1 cellular context compared by ENCODE assay signal in the genomic region with DNA sequence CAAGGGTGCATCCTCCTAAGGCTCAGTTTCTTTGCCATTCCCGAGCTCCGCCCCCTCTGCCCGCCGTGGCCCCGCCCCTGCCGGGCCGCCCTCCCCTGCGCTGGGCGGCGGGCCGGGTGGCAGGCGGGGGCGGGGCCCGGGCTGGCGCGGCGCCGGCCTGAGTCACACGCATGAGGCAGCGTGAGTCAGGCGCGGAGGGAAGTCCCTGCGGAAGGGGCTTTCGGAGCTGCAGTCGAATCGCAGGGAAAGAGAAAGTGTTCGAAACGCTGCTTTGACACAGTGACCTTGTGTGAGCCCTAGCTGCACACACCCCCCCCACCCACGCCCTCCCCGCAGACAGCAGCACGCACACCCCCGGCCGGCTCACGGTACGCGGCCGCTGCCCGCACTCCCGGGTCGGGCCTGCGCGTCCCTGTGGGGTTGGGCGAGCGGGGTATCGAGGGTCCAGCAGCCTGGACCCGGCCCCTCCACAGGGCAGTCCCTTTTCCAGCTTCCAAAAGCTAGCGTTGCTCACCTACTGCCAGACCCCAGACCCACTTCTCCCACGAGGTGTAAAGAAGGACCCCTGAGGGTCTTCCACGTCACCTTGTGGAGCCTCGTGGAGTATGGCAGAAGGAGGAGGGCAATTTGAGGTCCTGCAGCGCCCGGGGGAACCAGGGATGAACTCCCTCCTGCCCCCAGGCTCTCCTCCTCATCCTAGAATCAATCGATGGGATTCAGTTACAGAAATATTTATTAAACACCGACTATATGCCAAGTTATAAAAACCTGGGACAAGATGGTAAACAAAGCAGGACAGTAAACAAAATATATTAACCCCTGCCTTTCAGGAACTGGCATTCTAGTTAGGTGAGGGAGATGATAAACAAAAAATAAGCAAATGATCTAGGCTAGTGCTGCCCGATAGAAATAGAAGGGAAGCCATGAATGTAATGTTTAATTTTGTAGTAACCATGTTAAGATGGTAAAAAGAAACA.
TF ChIP-seq lines count a peak whose summit lies in the region.

No MANE protein-coding gene starts in this region.

TF ChIP-seq in HepG2, 621 proteins besides CTCF, POLR2A, EP300 and RAD21 (continued from another document and continues in another):
- TF ChIP-seq, protein P1, sequence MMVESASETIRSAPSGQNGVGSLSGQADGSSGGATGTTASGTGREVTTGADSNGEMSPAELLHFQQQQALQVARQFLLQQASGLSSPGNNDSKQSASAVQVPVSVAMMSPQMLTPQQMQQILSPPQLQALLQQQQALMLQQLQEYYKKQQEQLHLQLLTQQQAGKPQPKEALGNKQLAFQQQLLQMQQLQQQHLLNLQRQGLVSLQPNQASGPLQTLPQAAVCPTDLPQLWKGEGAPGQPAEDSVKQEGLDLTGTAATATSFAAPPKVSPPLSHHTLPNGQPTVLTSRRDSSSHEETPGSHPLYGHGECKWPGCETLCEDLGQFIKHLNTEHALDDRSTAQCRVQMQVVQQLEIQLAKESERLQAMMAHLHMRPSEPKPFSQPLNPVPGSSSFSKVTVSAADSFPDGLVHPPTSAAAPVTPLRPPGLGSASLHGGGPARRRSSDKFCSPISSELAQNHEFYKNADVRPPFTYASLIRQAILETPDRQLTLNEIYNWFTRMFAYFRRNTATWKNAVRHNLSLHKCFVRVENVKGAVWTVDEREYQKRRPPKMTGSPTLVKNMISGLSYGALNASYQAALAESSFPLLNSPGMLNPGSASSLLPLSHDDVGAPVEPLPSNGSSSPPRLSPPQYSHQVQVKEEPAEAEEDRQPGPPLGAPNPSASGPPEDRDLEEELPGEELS (CRISPR knock-in tag; IDR thresholded peaks at IDR 0.05) = no peak
- TF ChIP-seq KLF16 (CRISPR knock-in tag; IDR thresholded peaks at IDR 0.05) (0 out of 4 replicates have a peak, but pooled peaks of 1 of the 2 experiments have one; percentile 15), IKZF4 (CRISPR knock-in tag; IDR thresholded peaks at IDR 0.05; ENCODE audit: borderline replicate concordance, low read depth, not compliant biosample characterization) (no peak), CBX5 (CRISPR knock-in tag; IDR thresholded peaks at IDR 0.05; ENCODE audit: borderline replicate concordance) (0 out of 2 replicates have a peak, but pooled peaks have one; percentile 14), ZNF75D (CRISPR knock-in tag; IDR thresholded peaks at IDR 0.05; ENCODE audit: borderline replicate concordance) (0 out of 2 replicates have a peak, but pooled peaks have one; percentile 39), TAF15 (IDR thresholded peaks at IDR 0.05; ENCODE audit: low read depth, low read length, poor library complexity, severe bottlenecking) (no peak), ZNF589 (CRISPR knock-in tag; conservative IDR thresholded peaks at IDR 0.05) (peak; percentile 55; the same call in 1 of the 2 replicates), MBNL3 (CRISPR knock-in tag; conservative IDR thresholded peaks at IDR 0.05) (no peak), PPARG (CRISPR knock-in tag; conservative IDR thresholded peaks at IDR 0.05) (no peak), CCDC6 (CRISPR knock-in tag; IDR thresholded peaks at IDR 0.05) (0 out of 2 replicates have a peak, but pooled peaks have one; percentile 39), ZC3H13 (CRISPR knock-in tag; IDR thresholded peaks at IDR 0.05) (no peak; the same call in 1 of the 2 replicates), EEA1 (CRISPR knock-in tag; IDR thresholded peaks at IDR 0.05; ENCODE audit: borderline replicate concordance) (no peak), ZNF383 (CRISPR knock-in tag; IDR thresholded peaks at IDR 0.05; ENCODE audit: borderline replicate concordance) (no peak), TCF7L2 (IDR thresholded peaks at IDR 0.05; ENCODE audit: low read depth, low read length) (no peak), ZNF550 (CRISPR knock-in tag; IDR thresholded peaks at IDR 0.05; ENCODE audit: borderline replicate concordance) (no peak), RXRB (CRISPR knock-in tag; IDR thresholded peaks at IDR 0.05; ENCODE audit: borderline replicate concordance) (peak; percentile 48; the same call in 1 of the 2 replicates), ZFP36L2 (CRISPR knock-in tag; IDR thresholded peaks at IDR 0.05) (no peak), KLF15 (CRISPR knock-in tag; IDR thresholded peaks at IDR 0.05; ENCODE audit: borderline replicate concordance) (no peak), MED1 (CRISPR knock-in tag; IDR thresholded peaks at IDR 0.05) (peak; percentile 37; the same call in 1 of the 2 replicates), ATF7 (IDR thresholded peaks at IDR 0.05) (no peak), ATF7 (CRISPR knock-in tag; IDR thresholded peaks at IDR 0.05) (no peak), ESRRA (CRISPR knock-in tag; IDR thresholded peaks at IDR 0.05; ENCODE audit: low read depth) (peak; percentile 61; the same call in 1 of the 2 replicates), ZEB1 (IDR thresholded peaks at IDR 0.05; ENCODE audit: insufficient replicate concordance, low read depth) (peak; percentile 29), ZNF674 (CRISPR knock-in tag; IDR thresholded peaks at IDR 0.05; ENCODE audit: low read depth) (no peak), ZNF256 (CRISPR knock-in tag; conservative IDR thresholded peaks at IDR 0.05) (no peak), ZFYVE20 (CRISPR knock-in tag; IDR thresholded peaks at IDR 0.05; ENCODE audit: borderline replicate concordance, low read depth) (no peak), ZSCAN25 (CRISPR knock-in tag; IDR thresholded peaks at IDR 0.05) (peak; percentile 77; the same call in 1 of the 2 replicates), REL (CRISPR knock-in tag; conservative IDR thresholded peaks at IDR 0.05) (0 out of 2 replicates have a peak, but pooled peaks have one; percentile 55), CCAR2 (optimal IDR thresholded peaks at IDR 0.05; ENCODE audit: low read depth, low read length) (no peak), ZNF350 (CRISPR knock-in tag; IDR thresholded peaks at IDR 0.05; ENCODE audit: borderline replicate concordance, low read depth) (no peak), RBFOX2 (IDR thresholded peaks at IDR 0.05; ENCODE audit: low read depth, low read length) (peak; percentile 62), TBX2 (CRISPR knock-in tag; IDR thresholded peaks at IDR 0.05; ENCODE audit: borderline replicate concordance) (0 out of 2 replicates have a peak, but pooled peaks have one; percentile 14), ZNF547 (CRISPR knock-in tag; IDR thresholded peaks at IDR 0.05) (peak; percentile 62; the same call in 1 of the 2 replicates), SETDB1 (CRISPR knock-in tag; IDR thresholded peaks at IDR 0.05; ENCODE audit: borderline replicate concordance) (no peak), CC2D1A (CRISPR knock-in tag; IDR thresholded peaks at IDR 0.05) (0 out of 2 replicates have a peak, but pooled peaks have one; percentile 41), ZBTB21 (CRISPR knock-in tag; IDR thresholded peaks at IDR 0.05) (no peak)
- TF ChIP-seq, protein P2, sequence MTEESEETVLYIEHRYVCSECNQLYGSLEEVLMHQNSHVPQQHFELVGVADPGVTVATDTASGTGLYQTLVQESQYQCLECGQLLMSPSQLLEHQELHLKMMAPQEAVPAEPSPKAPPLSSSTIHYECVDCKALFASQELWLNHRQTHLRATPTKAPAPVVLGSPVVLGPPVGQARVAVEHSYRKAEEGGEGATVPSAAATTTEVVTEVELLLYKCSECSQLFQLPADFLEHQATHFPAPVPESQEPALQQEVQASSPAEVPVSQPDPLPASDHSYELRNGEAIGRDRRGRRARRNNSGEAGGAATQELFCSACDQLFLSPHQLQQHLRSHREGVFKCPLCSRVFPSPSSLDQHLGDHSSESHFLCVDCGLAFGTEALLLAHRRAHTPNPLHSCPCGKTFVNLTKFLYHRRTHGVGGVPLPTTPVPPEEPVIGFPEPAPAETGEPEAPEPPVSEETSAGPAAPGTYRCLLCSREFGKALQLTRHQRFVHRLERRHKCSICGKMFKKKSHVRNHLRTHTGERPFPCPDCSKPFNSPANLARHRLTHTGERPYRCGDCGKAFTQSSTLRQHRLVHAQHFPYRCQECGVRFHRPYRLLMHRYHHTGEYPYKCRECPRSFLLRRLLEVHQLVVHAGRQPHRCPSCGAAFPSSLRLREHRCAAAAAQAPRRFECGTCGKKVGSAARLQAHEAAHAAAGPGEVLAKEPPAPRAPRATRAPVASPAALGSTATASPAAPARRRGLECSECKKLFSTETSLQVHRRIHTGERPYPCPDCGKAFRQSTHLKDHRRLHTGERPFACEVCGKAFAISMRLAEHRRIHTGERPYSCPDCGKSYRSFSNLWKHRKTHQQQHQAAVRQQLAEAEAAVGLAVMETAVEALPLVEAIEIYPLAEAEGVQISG (CRISPR knock-in tag; IDR thresholded peaks at IDR 0.05) = peak; percentile 30; the same call in 1 of the 2 replicates
- TF ChIP-seq, protein P3, sequence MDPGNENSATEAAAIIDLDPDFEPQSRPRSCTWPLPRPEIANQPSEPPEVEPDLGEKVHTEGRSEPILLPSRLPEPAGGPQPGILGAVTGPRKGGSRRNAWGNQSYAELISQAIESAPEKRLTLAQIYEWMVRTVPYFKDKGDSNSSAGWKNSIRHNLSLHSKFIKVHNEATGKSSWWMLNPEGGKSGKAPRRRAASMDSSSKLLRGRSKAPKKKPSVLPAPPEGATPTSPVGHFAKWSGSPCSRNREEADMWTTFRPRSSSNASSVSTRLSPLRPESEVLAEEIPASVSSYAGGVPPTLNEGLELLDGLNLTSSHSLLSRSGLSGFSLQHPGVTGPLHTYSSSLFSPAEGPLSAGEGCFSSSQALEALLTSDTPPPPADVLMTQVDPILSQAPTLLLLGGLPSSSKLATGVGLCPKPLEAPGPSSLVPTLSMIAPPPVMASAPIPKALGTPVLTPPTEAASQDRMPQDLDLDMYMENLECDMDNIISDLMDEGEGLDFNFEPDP (CRISPR knock-in tag; conservative IDR thresholded peaks at IDR 0.05) = no peak
- TF ChIP-seq, protein P4, sequence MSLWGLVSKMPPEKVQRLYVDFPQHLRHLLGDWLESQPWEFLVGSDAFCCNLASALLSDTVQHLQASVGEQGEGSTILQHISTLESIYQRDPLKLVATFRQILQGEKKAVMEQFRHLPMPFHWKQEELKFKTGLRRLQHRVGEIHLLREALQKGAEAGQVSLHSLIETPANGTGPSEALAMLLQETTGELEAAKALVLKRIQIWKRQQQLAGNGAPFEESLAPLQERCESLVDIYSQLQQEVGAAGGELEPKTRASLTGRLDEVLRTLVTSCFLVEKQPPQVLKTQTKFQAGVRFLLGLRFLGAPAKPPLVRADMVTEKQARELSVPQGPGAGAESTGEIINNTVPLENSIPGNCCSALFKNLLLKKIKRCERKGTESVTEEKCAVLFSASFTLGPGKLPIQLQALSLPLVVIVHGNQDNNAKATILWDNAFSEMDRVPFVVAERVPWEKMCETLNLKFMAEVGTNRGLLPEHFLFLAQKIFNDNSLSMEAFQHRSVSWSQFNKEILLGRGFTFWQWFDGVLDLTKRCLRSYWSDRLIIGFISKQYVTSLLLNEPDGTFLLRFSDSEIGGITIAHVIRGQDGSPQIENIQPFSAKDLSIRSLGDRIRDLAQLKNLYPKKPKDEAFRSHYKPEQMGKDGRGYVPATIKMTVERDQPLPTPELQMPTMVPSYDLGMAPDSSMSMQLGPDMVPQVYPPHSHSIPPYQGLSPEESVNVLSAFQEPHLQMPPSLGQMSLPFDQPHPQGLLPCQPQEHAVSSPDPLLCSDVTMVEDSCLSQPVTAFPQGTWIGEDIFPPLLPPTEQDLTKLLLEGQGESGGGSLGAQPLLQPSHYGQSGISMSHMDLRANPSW (CRISPR knock-in tag; IDR thresholded peaks at IDR 0.05; ENCODE audit: borderline replicate concordance) = no peak
- TF ChIP-seq, protein P5, sequence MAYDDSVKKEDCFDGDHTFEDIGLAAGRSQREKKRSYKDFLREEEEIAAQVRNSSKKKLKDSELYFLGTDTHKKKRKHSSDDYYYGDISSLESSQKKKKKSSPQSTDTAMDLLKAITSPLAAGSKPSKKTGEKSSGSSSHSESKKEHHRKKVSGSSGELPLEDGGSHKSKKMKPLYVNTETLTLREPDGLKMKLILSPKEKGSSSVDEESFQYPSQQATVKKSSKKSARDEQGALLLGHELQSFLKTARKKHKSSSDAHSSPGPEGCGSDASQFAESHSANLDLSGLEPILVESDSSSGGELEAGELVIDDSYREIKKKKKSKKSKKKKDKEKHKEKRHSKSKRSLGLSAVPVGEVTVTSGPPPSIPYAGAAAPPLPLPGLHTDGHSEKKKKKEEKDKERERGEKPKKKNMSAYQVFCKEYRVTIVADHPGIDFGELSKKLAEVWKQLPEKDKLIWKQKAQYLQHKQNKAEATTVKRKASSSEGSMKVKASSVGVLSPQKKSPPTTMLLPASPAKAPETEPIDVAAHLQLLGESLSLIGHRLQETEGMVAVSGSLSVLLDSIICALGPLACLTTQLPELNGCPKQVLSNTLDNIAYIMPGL (CRISPR knock-in tag; IDR thresholded peaks at IDR 0.05; ENCODE audit: borderline replicate concordance in 1 of 2, low read depth in 1 of 2) = peak; percentile 27 to 73; a peak in 3 of 4 replicates
- TF ChIP-seq, protein P6, sequence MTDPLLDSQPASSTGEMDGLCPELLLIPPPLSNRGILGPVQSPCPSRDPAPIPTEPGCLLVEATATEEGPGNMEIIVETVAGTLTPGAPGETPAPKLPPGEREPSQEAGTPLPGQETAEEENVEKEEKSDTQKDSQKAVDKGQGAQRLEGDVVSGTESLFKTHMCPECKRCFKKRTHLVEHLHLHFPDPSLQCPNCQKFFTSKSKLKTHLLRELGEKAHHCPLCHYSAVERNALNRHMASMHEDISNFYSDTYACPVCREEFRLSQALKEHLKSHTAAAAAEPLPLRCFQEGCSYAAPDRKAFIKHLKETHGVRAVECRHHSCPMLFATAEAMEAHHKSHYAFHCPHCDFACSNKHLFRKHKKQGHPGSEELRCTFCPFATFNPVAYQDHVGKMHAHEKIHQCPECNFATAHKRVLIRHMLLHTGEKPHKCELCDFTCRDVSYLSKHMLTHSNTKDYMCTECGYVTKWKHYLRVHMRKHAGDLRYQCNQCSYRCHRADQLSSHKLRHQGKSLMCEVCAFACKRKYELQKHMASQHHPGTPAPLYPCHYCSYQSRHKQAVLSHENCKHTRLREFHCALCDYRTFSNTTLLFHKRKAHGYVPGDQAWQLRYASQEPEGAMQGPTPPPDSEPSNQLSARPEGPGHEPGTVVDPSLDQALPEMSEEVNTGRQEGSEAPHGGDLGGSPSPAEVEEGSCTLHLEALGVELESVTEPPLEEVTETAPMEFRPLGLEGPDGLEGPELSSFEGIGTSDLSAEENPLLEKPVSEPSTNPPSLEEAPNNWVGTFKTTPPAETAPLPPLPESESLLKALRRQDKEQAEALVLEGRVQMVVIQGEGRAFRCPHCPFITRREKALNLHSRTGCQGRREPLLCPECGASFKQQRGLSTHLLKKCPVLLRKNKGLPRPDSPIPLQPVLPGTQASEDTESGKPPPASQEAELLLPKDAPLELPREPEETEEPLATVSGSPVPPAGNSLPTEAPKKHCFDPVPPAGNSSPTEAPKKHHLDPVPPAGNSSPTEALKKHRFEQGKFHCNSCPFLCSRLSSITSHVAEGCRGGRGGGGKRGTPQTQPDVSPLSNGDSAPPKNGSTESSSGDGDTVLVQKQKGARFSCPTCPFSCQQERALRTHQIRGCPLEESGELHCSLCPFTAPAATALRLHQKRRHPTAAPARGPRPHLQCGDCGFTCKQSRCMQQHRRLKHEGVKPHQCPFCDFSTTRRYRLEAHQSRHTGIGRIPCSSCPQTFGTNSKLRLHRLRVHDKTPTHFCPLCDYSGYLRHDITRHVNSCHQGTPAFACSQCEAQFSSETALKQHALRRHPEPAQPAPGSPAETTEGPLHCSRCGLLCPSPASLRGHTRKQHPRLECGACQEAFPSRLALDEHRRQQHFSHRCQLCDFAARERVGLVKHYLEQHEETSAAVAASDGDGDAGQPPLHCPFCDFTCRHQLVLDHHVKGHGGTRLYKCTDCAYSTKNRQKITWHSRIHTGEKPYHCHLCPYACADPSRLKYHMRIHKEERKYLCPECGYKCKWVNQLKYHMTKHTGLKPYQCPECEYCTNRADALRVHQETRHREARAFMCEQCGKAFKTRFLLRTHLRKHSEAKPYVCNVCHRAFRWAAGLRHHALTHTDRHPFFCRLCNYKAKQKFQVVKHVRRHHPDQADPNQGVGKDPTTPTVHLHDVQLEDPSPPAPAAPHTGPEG (CRISPR knock-in tag; IDR thresholded peaks at IDR 0.05) = peak; percentile 77; the same call in 1 of the 2 replicates
